ENCODE assay signal across 16 cellular contexts in the genomic region with DNA sequence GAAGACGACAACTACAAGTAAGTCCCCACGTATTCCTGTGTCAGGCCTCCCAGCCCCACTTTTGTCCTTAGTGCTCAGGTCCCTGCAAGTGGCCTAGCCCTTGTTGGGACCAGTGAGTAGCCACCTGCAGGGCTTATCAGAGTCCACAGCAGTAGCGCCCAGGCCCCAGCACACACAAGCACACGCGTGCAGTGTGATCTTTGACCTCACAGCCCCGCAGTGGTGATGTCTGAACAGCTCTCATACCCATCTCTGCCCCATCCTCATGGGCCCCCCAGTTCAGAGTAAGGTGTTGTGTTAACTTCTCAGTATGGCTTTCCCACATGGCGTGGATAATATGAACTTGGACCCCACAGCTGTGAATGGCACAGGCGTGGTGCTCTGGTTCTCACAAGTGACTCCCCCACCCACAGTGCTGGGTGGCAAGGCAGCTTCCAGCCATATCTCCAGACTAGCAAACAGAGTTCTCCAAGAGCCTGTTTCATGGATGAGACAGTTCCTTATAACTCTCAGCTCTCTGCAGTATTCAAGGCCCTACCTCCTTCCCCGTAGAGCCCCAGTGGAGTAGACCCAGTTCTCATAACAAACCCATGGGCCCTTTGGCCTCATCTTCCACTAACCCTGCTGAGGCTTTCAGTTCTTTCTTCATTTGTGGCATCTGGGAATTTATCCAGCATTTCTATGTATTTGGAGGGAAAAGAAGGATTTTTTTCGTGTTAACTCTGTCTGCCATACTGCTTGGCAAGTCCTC. TPM values are rescaled to one million over a fixed set of nuclear protein-coding genes. Genes with fewer than 3 reads are reported as not detected.
A peak's percentile ranks its signal among the peaks of the same experiment; 100 is the strongest.
DNase-seq lines count a peak whose midpoint lies in the region; ATAC-seq, FAIRE-seq and TF ChIP-seq lines count a peak whose summit lies in the region.
"Had no signal": no experiment of that assay in that cellular context is flagged by ENCODE, and none has a peak within 500 bp of the region (broad histone marks: within the 10 kb centered on the region; RNA-seq: fewer than 3 reads in every experiment).

No MANE protein-coding gene starts in this region.

- intact Hi-C loops in kidney (cut with DNase I), result no loop called here
- intact Hi-C loops in naive thymus-derived CD4-positive, alpha-beta T cell (cut with micrococcal nuclease), result no loop called here

- no peaks in the 10 kb centered on the region for H3K4me1 ChIP-seq in kidney (ENCODE audit: control insufficient read depth in 1 of 2, insufficient read depth in 1 of 2, low read depth in 1 of 2, low read length in 2 of 2)
- H3K4me1 ChIP-seq in naive thymus-derived CD4-positive, alpha-beta T cell (ENCODE audit: control insufficient read depth in 2 of 2, insufficient read depth in 2 of 2, low read length in 2 of 2), result no peaks in the 10 kb centered on the region

- H3K27me3 Mint-ChIP-seq in IgD-negative memory B cell (no peaks in the 10 kb centered on the region), immature natural killer cell (ENCODE audit: low read depth in 3 of 3) (no peaks in the 10 kb centered on the region)
- H3K27me3 Mint-ChIP-seq in stimulated activated memory B cell treated with anti-CD40 and anti-IgM and Interleukin-4, amounts not matched to agents 10 μg/mL and 1 μg/mL and 100 μg/mL, for 72 hours, result no peaks in the 10 kb centered on the region
- H3K27me3 Mint-ChIP-seq in naive thymus-derived CD4-positive, alpha-beta T cell, result no peaks in the 10 kb centered on the region

- no peaks in the 10 kb centered on the region for H3K9me3 ChIP-seq in kidney (ENCODE audit: control insufficient read depth in 1 of 2, low read length in 2 of 2)
- H3K9me3 ChIP-seq in naive thymus-derived CD4-positive, alpha-beta T cell (ENCODE audit: control insufficient read depth in 2 of 3, low read length in 3 of 3), result no peaks in the 10 kb centered on the region

- peak; percentile 32 for DNase-seq in activated CD8-positive, alpha-beta memory T cell treated with anti-CD3 and anti-CD28 coated beads, Interleukin-2, amount 50 U/mL, for 48 hours
- DNase-seq in kidney (peak; percentile 11), midbrain (lab: John Stamatoyannopoulos, UW) (no peak), D341Med (ENCODE audit: low spot score) (no peak), immature natural killer cell (no peak)
- DNase-seq in naive thymus-derived CD4-positive, alpha-beta T cell, result no peak
- DNase-seq: ACHN, GOT3, KG1, NCI-H1092, NCI-H1694 treated with DMSO at 0.1 percent for 48 hours had no signal

- H3K27me3 ChIP-seq in naive thymus-derived CD4-positive, alpha-beta T cell (ENCODE audit: control insufficient read depth in 2 of 2, insufficient read depth in 2 of 2, low read length in 2 of 2), result no peaks in the 10 kb centered on the region

- TF ChIP-seq CTCF in kidney (IDR thresholded peaks at IDR 0.05; ENCODE audit: borderline replicate concordance, extremely low read depth, insufficient read depth), result no peak

- peaks cover 3% of the 10 kb centered on the region for H3K36me3 Mint-ChIP-seq in IgD-negative memory B cell
- peaks cover 20% of the 10 kb centered on the region for H3K36me3 Mint-ChIP-seq in stimulated activated memory B cell treated with anti-CD40 and anti-IgM and Interleukin-4, amounts not matched to agents 10 μg/mL and 1 μg/mL and 100 μg/mL, for 72 hours
- H3K36me3 Mint-ChIP-seq in immature natural killer cell, result peaks cover 9 to 29% (median 14%) of the 10 kb centered on the region in 3 donors
- H3K36me3 Mint-ChIP-seq in naive thymus-derived CD4-positive, alpha-beta T cell, result peaks cover 0 to 29% (median 6%) of the 10 kb centered on the region in 5 donors

- H3K4me3 Mint-ChIP-seq in IgD-negative memory B cell (peak overlapping the region in 1 of 4 donors; percentile 20), immature natural killer cell (no peak overlapping the region)
- H3K4me3 Mint-ChIP-seq in stimulated activated memory B cell treated with anti-CD40 and anti-IgM and Interleukin-4, amounts not matched to agents 10 μg/mL and 1 μg/mL and 100 μg/mL, for 72 hours, result no peak overlapping the region
- no peak overlapping the region for H3K4me3 Mint-ChIP-seq in naive thymus-derived CD4-positive, alpha-beta T cell
- H3K4me3 Mint-ChIP-seq: CD8-positive, alpha-beta T cell had no signal

- H3K4me1 Mint-ChIP-seq in IgD-negative memory B cell (peaks cover 21 to 27% (median 22%) of the 10 kb centered on the region in 3 donors), immature natural killer cell (no peaks in the 10 kb centered on the region)
- H3K4me1 Mint-ChIP-seq in stimulated activated memory B cell treated with anti-CD40 and anti-IgM and Interleukin-4, amounts not matched to agents 10 μg/mL and 1 μg/mL and 100 μg/mL, for 72 hours, result peaks cover 34% of the 10 kb centered on the region
- H3K4me1 Mint-ChIP-seq in naive thymus-derived CD4-positive, alpha-beta T cell, result peaks cover 0 to 6% (median under 1%) of the 10 kb centered on the region in 7 donors

- H3K9me3 Mint-ChIP-seq in IgD-negative memory B cell (peaks cover 0 to 1% (median 0%) of the 10 kb centered on the region in 3 donors), immature natural killer cell (no peaks in the 10 kb centered on the region)
- no peaks in the 10 kb centered on the region for H3K9me3 Mint-ChIP-seq in stimulated activated memory B cell treated with anti-CD40 and anti-IgM and Interleukin-4, amounts not matched to agents 10 μg/mL and 1 μg/mL and 100 μg/mL, for 72 hours
- no peaks in the 10 kb centered on the region for H3K9me3 Mint-ChIP-seq in naive thymus-derived CD4-positive, alpha-beta T cell
- H3K9me3 Mint-ChIP-seq: CD8-positive, alpha-beta T cell had no signal

- no peak for FAIRE-seq in kidney (lab: Jason Lieb, UNC)
- FAIRE-seq: HTR-8/SVneo had no signal

- H3K36me3 ChIP-seq in kidney (ENCODE audit: control insufficient read depth in 1 of 2, insufficient read depth in 2 of 2, low read length in 2 of 2), result no peaks in the 10 kb centered on the region
- no peaks in the 10 kb centered on the region for H3K36me3 ChIP-seq in naive thymus-derived CD4-positive, alpha-beta T cell (ENCODE audit: control insufficient read depth in 2 of 3, insufficient read depth in 3 of 3, low read length in 3 of 3)

- no peak overlapping the region for H3K9ac ChIP-seq in kidney (ENCODE audit: low read length in 2 of 2)

- H3K4me3 ChIP-seq in kidney (ENCODE audit: low read length in 2 of 2), result no peak overlapping the region
- H3K4me3 ChIP-seq in naive thymus-derived CD4-positive, alpha-beta T cell (ENCODE audit: low read length), result no peak overlapping the region

- POLR2A ChIA-PET in naive thymus-derived CD4-positive, alpha-beta T cell (lab: Charles Lee), result no interaction called here

- CTCF ChIA-PET in naive thymus-derived CD4-positive, alpha-beta T cell (lab: Charles Lee), result no interaction called here

- ATAC-seq in stimulated activated memory B cell treated with anti-CD40 and anti-IgM and Interleukin-4, amounts not matched to agents 10 μg/mL and 1 μg/mL and 100 μg/mL, for 72 hours, result no peak
- no peak for ATAC-seq in naive thymus-derived CD4-positive, alpha-beta T cell
- ATAC-seq: CD8-positive, alpha-beta T cell had no signal

- H3K27ac Mint-ChIP-seq in IgD-negative memory B cell, result peak overlapping the region in 2 of 3 donors; percentile 18 to 39
- H3K27ac Mint-ChIP-seq in stimulated activated memory B cell treated with anti-CD40 and anti-IgM and Interleukin-4, amounts not matched to agents 10 μg/mL and 1 μg/mL and 100 μg/mL, for 72 hours, result peak overlapping the region; percentile 65
- H3K27ac Mint-ChIP-seq in immature natural killer cell, result no peak overlapping the region
- no peak overlapping the region for H3K27ac Mint-ChIP-seq in naive thymus-derived CD4-positive, alpha-beta T cell
- H3K27ac Mint-ChIP-seq: CD8-positive, alpha-beta T cell had no signal

- no peak overlapping the region for H3K27ac ChIP-seq in kidney (ENCODE audit: low read depth in 2 of 2, low read length in 2 of 2)
- H3K27ac ChIP-seq in naive thymus-derived CD4-positive, alpha-beta T cell (ENCODE audit: low read depth, low read length), result no peak overlapping the region

RNA-seq across cellular contexts. Expression of a gene that starts 46.5 kb away (rescaled TPM):
- polyA plus RNA-seq in IgD-negative memory B cell (0.08 TPM), kidney (ENCODE audit: insufficient read depth, low read depth, low replicate concordance) (4.3 TPM), immature natural killer cell (not detected)
- 12.4 TPM for total RNA-seq in kidney
- not detected for total RNA-seq in naive thymus-derived CD4-positive, alpha-beta T cell
- polyA plus RNA-seq in naive thymus-derived CD4-positive, alpha-beta T cell, result not detected
- total RNA-seq: CD8-positive, alpha-beta T cell; MCF 10A had no signal

Comparison
In these comparisons a context has a peak if more than half of its experiments do, and no peak if none do; other contexts are left out.
1. H3K27ac Mint-ChIP-seq: peak in IgD-negative memory B cell (2 of 3) and stimulated activated memory B cell treated with anti-CD40 and anti-IgM and Interleukin-4, amounts not matched to agents 10 μg/mL and 1 μg/mL and 100 μg/mL, for 72 hours (single experiment); none in immature natural killer cell (0 of 6) and naive thymus-derived CD4-positive, alpha-beta T cell (0 of 9).
2. DNase-seq: peak in activated CD8-positive, alpha-beta memory T cell treated with anti-CD3 and anti-CD28 coated beads, Interleukin-2, amount 50 U/mL, for 48 hours (single experiment) and kidney (single experiment); none in midbrain (single experiment), D341Med (single experiment), immature natural killer cell (0 of 3) and naive thymus-derived CD4-positive, alpha-beta T cell (0 of 9).